ENCODE assay signal across 1 cellular context in the genomic region with DNA sequence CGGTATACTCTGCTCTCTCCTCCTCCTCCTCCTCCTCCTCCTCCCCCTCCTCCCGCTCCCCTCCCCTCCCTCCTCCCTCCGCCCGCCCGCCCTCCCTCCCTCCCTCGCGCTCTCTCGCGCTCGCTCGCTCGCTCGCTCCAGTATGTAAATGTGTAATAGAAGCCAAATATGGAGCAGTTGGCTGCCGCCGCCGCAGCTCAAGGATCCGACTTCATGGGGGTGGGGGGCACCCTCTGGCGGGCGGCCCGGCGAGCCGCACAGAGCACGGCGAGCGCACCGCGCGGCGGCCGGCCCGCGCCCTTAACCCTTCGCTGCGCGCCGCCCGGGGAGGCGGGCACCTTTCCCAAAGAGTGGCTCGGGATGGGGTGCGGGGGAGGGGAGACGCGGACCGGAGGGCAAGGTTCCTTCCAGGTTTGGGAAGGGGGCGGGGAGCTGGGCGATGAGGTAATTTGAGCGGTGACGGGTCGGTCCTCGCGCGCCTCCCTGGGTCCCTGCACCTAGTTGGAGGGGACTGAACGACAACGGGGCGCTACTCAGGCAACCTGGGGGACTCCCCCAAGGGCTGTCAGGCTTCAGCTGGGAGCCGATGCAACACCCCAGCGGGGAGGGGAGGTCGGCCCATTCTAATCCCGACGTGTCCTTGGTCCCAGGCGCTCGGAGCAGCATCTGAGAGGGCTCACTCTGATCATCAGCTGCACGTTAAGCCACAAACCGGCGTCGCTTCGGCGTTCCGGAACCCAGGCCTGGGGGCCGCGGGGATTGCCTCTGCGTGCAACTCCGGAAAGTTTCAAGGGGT.
A peak's percentile ranks its signal among the peaks of the same experiment; 100 is the strongest.
TF ChIP-seq lines count a peak whose summit lies in the region.

No MANE protein-coding gene starts in this region.

TF ChIP-seq in K562, 482 proteins besides CTCF, POLR2A, EP300 and RAD21 (continues in another document):
- TF ChIP-seq TBP (optimal IDR thresholded peaks at IDR 0.05; ENCODE audit: low read depth, low read length) (peak; percentile 29), ZBTB17 (CRISPR knock-in tag; IDR thresholded peaks at IDR 0.05) (0 out of 2 replicates have a peak, but pooled peaks have one; percentile 42), POLR2G (IDR thresholded peaks at IDR 0.05; ENCODE audit: low read depth, low read length) (peak; percentile 78), FOXM1 (IDR thresholded peaks at IDR 0.05; ENCODE audit: low read depth) (no peak), FOXM1 (CRISPR knock-in tag; IDR thresholded peaks at IDR 0.05; ENCODE audit: low read depth) (0 out of 2 replicates have a peak, but pooled peaks have one; percentile 46), CREM (IDR thresholded peaks at IDR 0.05; ENCODE audit: low read depth) (peak; percentile 5; the same call in 1 of the 2 replicates), TEAD1 (CRISPR knock-in tag; IDR thresholded peaks at IDR 0.05) (0 out of 4 replicates have a peak, but pooled peaks of 1 of the 2 experiments have one; percentile 37), ATF1 (CRISPR knock-in tag; IDR thresholded peaks at IDR 0.05) (no peak), ATF1 (tag; IDR thresholded peaks at IDR 0.05) (0 out of 2 replicates have a peak, but pooled peaks have one; percentile 19), ZNF3 (CRISPR knock-in tag; IDR thresholded peaks at IDR 0.05) (no peak), CCNT2 (IDR thresholded peaks at IDR 0.05; ENCODE audit: borderline replicate concordance, extremely low read depth, insufficient read length, low read depth, low read length) (peak; percentile 71), MAZ (CRISPR knock-in tag; conservative IDR thresholded peaks at IDR 0.05 in 1 of 2, IDR thresholded peaks at IDR 0.05 in 1 of 2) (peak in 1 of 2 experiments; percentile 57; a peak in 2 of 4 replicates), POLR3A (IDR thresholded peaks at IDR 0.05; ENCODE audit: borderline replicate concordance, extremely low read depth, insufficient read depth, insufficient read length) (no peak), RBM22 (IDR thresholded peaks at IDR 0.05; ENCODE audit: low read depth, low read length, poor library complexity, severe bottlenecking) (peak; percentile 64), RBM17 (IDR thresholded peaks at IDR 0.05; ENCODE audit: borderline replicate concordance, low read depth, low read length) (no peak), ZBTB7A (IDR thresholded peaks at IDR 0.05; ENCODE audit: borderline replicate concordance, control insufficient read depth, low read depth, low read length) (0 out of 2 replicates have a peak, but pooled peaks have one; percentile 56), CTBP1 (IDR thresholded peaks at IDR 0.05; ENCODE audit: borderline replicate concordance) (peak; percentile 82), STAG1 (CRISPR knock-in tag; IDR thresholded peaks at IDR 0.05; ENCODE audit: borderline replicate concordance) (0 out of 2 replicates have a peak, but pooled peaks have one; percentile 9), E2F3 (CRISPR knock-in tag; IDR thresholded peaks at IDR 0.05) (0 out of 2 replicates have a peak, but pooled peaks have one; percentile 13), CXXC5 (CRISPR knock-in tag; IDR thresholded peaks at IDR 0.05) (peak; percentile 45), SIN3A (IDR thresholded peaks at IDR 0.05; ENCODE audit: borderline replicate concordance in 2 of 2, control insufficient read depth in 1 of 2, low read depth in 2 of 2, low read length in 2 of 2) (0 out of 4 replicates have a peak, but pooled peaks of 1 of the 2 experiments have one; percentile 15), ATF7 (IDR thresholded peaks at IDR 0.05) (peak; percentile 77), TGIF2 (CRISPR knock-in tag; IDR thresholded peaks at IDR 0.05) (0 out of 2 replicates have a peak, but pooled peaks have one; percentile 61), TAF1 (IDR thresholded peaks at IDR 0.05; ENCODE audit: control insufficient read depth, extremely low read depth, insufficient read depth, low read length, severe bottlenecking) (peak; percentile 19), RBFOX2 (IDR thresholded peaks at IDR 0.05; ENCODE audit: low read depth, low read length) (peak; percentile 59), NEUROD1 (IDR thresholded peaks at IDR 0.05; ENCODE audit: borderline replicate concordance, low read depth, low read length, partially characterized antibody) (peak; percentile 10), BRCA1 (IDR thresholded peaks at IDR 0.05) (no peak), BRCA1 (CRISPR knock-in tag; IDR thresholded peaks at IDR 0.05) (0 out of 2 replicates have a peak, but pooled peaks have one; percentile 44), HNRNPUL1 (IDR thresholded peaks at IDR 0.05; ENCODE audit: low read length) (no peak), SNIP1 (IDR thresholded peaks at IDR 0.05; ENCODE audit: low read depth) (no peak), ZBTB8A (IDR thresholded peaks at IDR 0.05; ENCODE audit: partially characterized antibody) (no peak), RB1 (IDR thresholded peaks at IDR 0.05; ENCODE audit: low read depth) (peak; percentile 55), CEBPG (CRISPR knock-in tag; IDR thresholded peaks at IDR 0.05) (0 out of 2 replicates have a peak, but pooled peaks have one; percentile 15), CEBPG (tag; conservative IDR thresholded peaks at IDR 0.05 in 1 of 2, IDR thresholded peaks at IDR 0.05 in 1 of 2) (no peak), ZFX (CRISPR knock-in tag; IDR thresholded peaks at IDR 0.05) (peak; percentile 40; the same call in 1 of the 2 replicates), ZNF263 (CRISPR knock-in tag; IDR thresholded peaks at IDR 0.05; ENCODE audit: borderline replicate concordance) (peak; percentile 70; the same call in 1 of the 2 replicates), SRF (CRISPR knock-in tag; IDR thresholded peaks at IDR 0.05) (peak in 1 of 2 experiments; percentile 68; a peak in 3 of 4 replicates)
- TF ChIP-seq, protein P1, sequence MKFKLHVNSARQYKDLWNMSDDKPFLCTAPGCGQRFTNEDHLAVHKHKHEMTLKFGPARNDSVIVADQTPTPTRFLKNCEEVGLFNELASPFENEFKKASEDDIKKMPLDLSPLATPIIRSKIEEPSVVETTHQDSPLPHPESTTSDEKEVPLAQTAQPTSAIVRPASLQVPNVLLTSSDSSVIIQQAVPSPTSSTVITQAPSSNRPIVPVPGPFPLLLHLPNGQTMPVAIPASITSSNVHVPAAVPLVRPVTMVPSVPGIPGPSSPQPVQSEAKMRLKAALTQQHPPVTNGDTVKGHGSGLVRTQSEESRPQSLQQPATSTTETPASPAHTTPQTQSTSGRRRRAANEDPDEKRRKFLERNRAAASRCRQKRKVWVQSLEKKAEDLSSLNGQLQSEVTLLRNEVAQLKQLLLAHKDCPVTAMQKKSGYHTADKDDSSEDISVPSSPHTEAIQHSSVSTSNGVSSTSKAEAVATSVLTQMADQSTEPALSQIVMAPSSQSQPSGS (CRISPR knock-in tag; IDR thresholded peaks at IDR 0.05), result no peak
- TF ChIP-seq, protein P2, sequence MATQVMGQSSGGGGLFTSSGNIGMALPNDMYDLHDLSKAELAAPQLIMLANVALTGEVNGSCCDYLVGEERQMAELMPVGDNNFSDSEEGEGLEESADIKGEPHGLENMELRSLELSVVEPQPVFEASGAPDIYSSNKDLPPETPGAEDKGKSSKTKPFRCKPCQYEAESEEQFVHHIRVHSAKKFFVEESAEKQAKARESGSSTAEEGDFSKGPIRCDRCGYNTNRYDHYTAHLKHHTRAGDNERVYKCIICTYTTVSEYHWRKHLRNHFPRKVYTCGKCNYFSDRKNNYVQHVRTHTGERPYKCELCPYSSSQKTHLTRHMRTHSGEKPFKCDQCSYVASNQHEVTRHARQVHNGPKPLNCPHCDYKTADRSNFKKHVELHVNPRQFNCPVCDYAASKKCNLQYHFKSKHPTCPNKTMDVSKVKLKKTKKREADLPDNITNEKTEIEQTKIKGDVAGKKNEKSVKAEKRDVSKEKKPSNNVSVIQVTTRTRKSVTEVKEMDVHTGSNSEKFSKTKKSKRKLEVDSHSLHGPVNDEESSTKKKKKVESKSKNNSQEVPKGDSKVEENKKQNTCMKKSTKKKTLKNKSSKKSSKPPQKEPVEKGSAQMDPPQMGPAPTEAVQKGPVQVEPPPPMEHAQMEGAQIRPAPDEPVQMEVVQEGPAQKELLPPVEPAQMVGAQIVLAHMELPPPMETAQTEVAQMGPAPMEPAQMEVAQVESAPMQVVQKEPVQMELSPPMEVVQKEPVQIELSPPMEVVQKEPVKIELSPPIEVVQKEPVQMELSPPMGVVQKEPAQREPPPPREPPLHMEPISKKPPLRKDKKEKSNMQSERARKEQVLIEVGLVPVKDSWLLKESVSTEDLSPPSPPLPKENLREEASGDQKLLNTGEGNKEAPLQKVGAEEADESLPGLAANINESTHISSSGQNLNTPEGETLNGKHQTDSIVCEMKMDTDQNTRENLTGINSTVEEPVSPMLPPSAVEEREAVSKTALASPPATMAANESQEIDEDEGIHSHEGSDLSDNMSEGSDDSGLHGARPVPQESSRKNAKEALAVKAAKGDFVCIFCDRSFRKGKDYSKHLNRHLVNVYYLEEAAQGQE (CRISPR knock-in tag; IDR thresholded peaks at IDR 0.05; ENCODE audit: low read depth), result 0 out of 2 replicates have a peak, but pooled peaks have one; percentile 40
- TF ChIP-seq, protein P3, sequence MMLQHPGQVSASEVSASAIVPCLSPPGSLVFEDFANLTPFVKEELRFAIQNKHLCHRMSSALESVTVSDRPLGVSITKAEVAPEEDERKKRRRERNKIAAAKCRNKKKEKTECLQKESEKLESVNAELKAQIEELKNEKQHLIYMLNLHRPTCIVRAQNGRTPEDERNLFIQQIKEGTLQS (IDR thresholded peaks at IDR 0.05), result peak; percentile 11; the same call in 1 of the 2 replicates
- TF ChIP-seq, protein P3 (CRISPR knock-in tag; conservative IDR thresholded peaks at IDR 0.05), result no peak
- TF ChIP-seq, protein P4, sequence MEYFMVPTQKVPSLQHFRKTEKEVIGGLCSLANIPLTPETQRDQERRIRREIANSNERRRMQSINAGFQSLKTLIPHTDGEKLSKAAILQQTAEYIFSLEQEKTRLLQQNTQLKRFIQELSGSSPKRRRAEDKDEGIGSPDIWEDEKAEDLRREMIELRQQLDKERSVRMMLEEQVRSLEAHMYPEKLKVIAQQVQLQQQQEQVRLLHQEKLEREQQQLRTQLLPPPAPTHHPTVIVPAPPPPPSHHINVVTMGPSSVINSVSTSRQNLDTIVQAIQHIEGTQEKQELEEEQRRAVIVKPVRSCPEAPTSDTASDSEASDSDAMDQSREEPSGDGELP (CRISPR knock-in tag; IDR thresholded peaks at IDR 0.05; ENCODE audit: borderline replicate concordance), result peak; percentile 41; the same call in 1 of the 2 replicates
- TF ChIP-seq, protein P5, sequence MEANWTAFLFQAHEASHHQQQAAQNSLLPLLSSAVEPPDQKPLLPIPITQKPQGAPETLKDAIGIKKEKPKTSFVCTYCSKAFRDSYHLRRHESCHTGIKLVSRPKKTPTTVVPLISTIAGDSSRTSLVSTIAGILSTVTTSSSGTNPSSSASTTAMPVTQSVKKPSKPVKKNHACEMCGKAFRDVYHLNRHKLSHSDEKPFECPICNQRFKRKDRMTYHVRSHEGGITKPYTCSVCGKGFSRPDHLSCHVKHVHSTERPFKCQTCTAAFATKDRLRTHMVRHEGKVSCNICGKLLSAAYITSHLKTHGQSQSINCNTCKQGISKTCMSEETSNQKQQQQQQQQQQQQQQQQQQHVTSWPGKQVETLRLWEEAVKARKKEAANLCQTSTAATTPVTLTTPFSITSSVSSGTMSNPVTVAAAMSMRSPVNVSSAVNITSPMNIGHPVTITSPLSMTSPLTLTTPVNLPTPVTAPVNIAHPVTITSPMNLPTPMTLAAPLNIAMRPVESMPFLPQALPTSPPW (CRISPR knock-in tag; IDR thresholded peaks at IDR 0.05), result peak; percentile 91
- TF ChIP-seq, protein P6, sequence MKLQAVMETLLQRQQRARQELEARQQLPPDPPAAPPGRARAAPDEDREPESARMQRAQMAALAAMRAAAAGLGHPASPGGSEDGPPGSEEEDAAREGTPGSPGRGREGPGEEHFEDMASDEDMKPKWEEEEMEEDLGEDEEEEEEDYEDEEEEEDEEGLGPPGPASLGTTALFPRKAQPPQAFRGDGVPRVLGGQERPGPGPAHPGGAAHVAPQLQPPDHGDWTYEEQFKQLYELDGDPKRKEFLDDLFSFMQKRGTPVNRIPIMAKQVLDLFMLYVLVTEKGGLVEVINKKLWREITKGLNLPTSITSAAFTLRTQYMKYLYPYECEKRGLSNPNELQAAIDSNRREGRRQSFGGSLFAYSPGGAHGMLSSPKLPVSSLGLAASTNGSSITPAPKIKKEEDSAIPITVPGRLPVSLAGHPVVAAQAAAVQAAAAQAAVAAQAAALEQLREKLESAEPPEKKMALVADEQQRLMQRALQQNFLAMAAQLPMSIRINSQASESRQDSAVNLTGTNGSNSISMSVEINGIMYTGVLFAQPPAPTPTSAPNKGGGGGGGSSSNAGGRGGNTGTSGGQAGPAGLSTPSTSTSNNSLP (IDR thresholded peaks at IDR 0.05; ENCODE audit: borderline replicate concordance, low read depth, low read length), result no peak
- TF ChIP-seq, protein P7, sequence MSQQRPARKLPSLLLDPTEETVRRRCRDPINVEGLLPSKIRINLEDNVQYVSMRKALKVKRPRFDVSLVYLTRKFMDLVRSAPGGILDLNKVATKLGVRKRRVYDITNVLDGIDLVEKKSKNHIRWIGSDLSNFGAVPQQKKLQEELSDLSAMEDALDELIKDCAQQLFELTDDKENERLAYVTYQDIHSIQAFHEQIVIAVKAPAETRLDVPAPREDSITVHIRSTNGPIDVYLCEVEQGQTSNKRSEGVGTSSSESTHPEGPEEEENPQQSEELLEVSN (IDR thresholded peaks at IDR 0.05; ENCODE audit: borderline replicate concordance in 1 of 2, extremely low read depth in 1 of 2, insufficient read depth in 1 of 2, insufficient read length in 1 of 2, low read depth in 1 of 2, low read length in 1 of 2, poor library complexity in 1 of 2, severe bottlenecking in 1 of 2), result peak in 1 of 2 experiments; percentile 8
- TF ChIP-seq, protein P8, sequence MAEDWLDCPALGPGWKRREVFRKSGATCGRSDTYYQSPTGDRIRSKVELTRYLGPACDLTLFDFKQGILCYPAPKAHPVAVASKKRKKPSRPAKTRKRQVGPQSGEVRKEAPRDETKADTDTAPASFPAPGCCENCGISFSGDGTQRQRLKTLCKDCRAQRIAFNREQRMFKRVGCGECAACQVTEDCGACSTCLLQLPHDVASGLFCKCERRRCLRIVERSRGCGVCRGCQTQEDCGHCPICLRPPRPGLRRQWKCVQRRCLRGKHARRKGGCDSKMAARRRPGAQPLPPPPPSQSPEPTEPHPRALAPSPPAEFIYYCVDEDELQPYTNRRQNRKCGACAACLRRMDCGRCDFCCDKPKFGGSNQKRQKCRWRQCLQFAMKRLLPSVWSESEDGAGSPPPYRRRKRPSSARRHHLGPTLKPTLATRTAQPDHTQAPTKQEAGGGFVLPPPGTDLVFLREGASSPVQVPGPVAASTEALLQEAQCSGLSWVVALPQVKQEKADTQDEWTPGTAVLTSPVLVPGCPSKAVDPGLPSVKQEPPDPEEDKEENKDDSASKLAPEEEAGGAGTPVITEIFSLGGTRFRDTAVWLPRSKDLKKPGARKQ (CRISPR knock-in tag; IDR thresholded peaks at IDR 0.05), result peak; percentile 66; the same call in 1 of the 2 replicates
- TF ChIP-seq, protein P9, sequence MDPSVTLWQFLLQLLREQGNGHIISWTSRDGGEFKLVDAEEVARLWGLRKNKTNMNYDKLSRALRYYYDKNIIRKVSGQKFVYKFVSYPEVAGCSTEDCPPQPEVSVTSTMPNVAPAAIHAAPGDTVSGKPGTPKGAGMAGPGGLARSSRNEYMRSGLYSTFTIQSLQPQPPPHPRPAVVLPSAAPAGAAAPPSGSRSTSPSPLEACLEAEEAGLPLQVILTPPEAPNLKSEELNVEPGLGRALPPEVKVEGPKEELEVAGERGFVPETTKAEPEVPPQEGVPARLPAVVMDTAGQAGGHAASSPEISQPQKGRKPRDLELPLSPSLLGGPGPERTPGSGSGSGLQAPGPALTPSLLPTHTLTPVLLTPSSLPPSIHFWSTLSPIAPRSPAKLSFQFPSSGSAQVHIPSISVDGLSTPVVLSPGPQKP (CRISPR knock-in tag; IDR thresholded peaks at IDR 0.05), result no peak
